30 cellular contexts compared by ENCODE assay signal in the genomic region with DNA sequence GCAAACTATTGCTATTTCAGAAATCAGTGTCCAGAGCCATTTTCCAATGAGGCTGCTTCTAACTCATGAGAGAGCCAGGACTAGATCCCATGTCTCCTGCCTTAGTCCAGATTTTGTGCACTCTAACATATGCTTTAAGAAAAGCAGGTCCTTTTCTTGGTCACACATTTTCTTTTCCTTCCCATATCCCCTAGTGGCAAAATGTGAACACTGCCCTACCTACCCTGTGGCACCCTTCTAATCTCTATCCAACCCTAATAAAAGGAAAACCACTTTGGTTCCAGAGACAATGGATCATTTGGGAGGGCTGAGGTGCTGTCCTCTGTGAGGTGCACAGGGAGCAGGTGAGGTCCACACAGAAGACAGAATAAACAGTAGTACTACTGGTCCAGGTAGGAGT.
DNase-seq lines count a peak whose midpoint lies in the region; ATAC-seq and TF ChIP-seq lines count a peak whose summit lies in the region.
"Had no signal": no experiment of that assay in that cellular context is flagged by ENCODE, and none has a peak within 500 bp of the region (broad histone marks: within the 10 kb centered on the region; RNA-seq: fewer than 3 reads in every experiment).

No MANE protein-coding gene starts in this region.

- H3K4me3 Mint-ChIP-seq in CD8-positive, alpha-beta memory T cell: no peak overlapping the region
- H3K4me3 Mint-ChIP-seq: activated CD4-positive, alpha-beta memory T cell treated with anti-CD3 and anti-CD28 coated beads, Interleukin-2, amount 10 ng/mL, durations not matched to agents 7 days and 5 days; CD4-positive, alpha-beta memory T cell; immature natural killer cell; memory B cell; nephron; T-helper 2 cell treated with Interferon-gamma antibody and Interleukin-4, amounts not matched to agents 5 μg/mL and 100 μg/mL, for 36 hours had no signal

- TF ChIP-seq CTCF in AG04450 (IDR thresholded peaks at IDR 0.05; ENCODE audit: low read depth, low read length): 0 out of 2 replicates have a peak, but pooled peaks have one; percentile 11
- TF ChIP-seq CTCF in OCI-LY3 (IDR thresholded peaks at IDR 0.05; ENCODE audit: low read depth, low read length): peak; percentile 8; the same call in 1 of the 2 replicates
- TF ChIP-seq CTCF in epithelial cell of proximal tubule (conservative IDR thresholded peaks at IDR 0.05; ENCODE audit: low read depth, low read length): peak; percentile 23
- TF ChIP-seq CTCF in omental fat pad (IDR thresholded peaks at IDR 0.05): no peak
- no peak for TF ChIP-seq CTCF in adrenal gland (IDR thresholded peaks at IDR 0.05)

- no peak overlapping the region for H3K27ac Mint-ChIP-seq in CD8-positive, alpha-beta memory T cell
- H3K27ac Mint-ChIP-seq: activated CD4-positive, alpha-beta memory T cell treated with anti-CD3 and anti-CD28 coated beads, Interleukin-2, amount 10 ng/mL, durations not matched to agents 7 days and 5 days; CD4-positive, alpha-beta memory T cell; immature natural killer cell; memory B cell; nephron; T-helper 2 cell treated with Interferon-gamma antibody and Interleukin-4, amounts not matched to agents 5 μg/mL and 100 μg/mL, for 36 hours had no signal

- no peaks in the 10 kb centered on the region for H4K20me1 ChIP-seq in OCI-LY3 (ENCODE audit: insufficient read depth, low read length)

- no peak overlapping the region for H3K4me2 ChIP-seq in OCI-LY3 (ENCODE audit: low read length)
- H3K4me2 ChIP-seq: KMS-11 had no signal

- H3K27ac ChIP-seq in AG04450 (ENCODE audit: low read depth, low read length): no peak overlapping the region
- H3K27ac ChIP-seq in OCI-LY3 (ENCODE audit: low read length): no peak overlapping the region
- no peak overlapping the region for H3K27ac ChIP-seq in CD8-positive, alpha-beta memory T cell (ENCODE audit: low read depth, low read length)
- no peak overlapping the region for H3K27ac ChIP-seq in adrenal gland
- H3K27ac ChIP-seq: HL-60, KMS-11, pancreas, upper lobe of right lung had no signal

- intact Hi-C loops in adrenal gland (cut with DNase I): no loop called here

- H3K79me2 ChIP-seq in OCI-LY3 (ENCODE audit: low read length): no peaks in the 10 kb centered on the region

- H3K27me3 Mint-ChIP-seq in CD8-positive, alpha-beta memory T cell: no peaks in the 10 kb centered on the region
- H3K27me3 Mint-ChIP-seq: activated CD4-positive, alpha-beta memory T cell treated with anti-CD3 and anti-CD28 coated beads, Interleukin-2, amount 10 ng/mL, durations not matched to agents 7 days and 5 days; CD4-positive, alpha-beta memory T cell; memory B cell had no signal

- H3K36me3 ChIP-seq in OCI-LY3 (replicated peaks; ENCODE audit: low read depth, low read length): peaks cover 9% of the 10 kb centered on the region
- H3K36me3 ChIP-seq in CD8-positive, alpha-beta memory T cell (ENCODE audit: insufficient read depth, low read length): no peaks in the 10 kb centered on the region
- H3K36me3 ChIP-seq in adrenal gland (replicated peaks in 1 of 2): no peaks in the 10 kb centered on the region
- H3K36me3 ChIP-seq: pancreas, upper lobe of right lung had no signal

- ATAC-seq in GM18907 (IDR thresholded peaks at IDR 0.05; ENCODE audit: unreplicated experiment) (peak; percentile 40), omental fat pad (ENCODE audit: low FRiP score) (no peak)
- ATAC-seq: pancreas, upper lobe of right lung had no signal

- CTCF ChIA-PET in AG04450 (lab: Charles Lee): no interaction called here
- CTCF ChIA-PET in CD8-positive, alpha-beta memory T cell (lab: Charles Lee): no interaction called here

- H3K27me3 ChIP-seq in AG04450 (ENCODE audit: control insufficient read depth, insufficient read depth, low read length) (no peaks in the 10 kb centered on the region), OCI-LY3 (ENCODE audit: low read depth, low read length) (no peaks in the 10 kb centered on the region), adrenal gland (no peaks in the 10 kb centered on the region)
- no peaks in the 10 kb centered on the region for H3K27me3 ChIP-seq in CD8-positive, alpha-beta memory T cell (ENCODE audit: insufficient read depth, low read length, poor library complexity, severe bottlenecking)
- H3K27me3 ChIP-seq: pancreas, upper lobe of right lung had no signal

- DNase-seq in AG04450 (ENCODE audit: low read depth, low spot score): no peak
- no peak for DNase-seq in epithelial cell of proximal tubule (ENCODE audit: low read depth)
- DNase-seq in stimulated activated CD4-positive, alpha-beta T cell treated with anti-CD3 and anti-CD28 coated beads, Interleukin-4, amount 100 ng/mL, for 24 hours: no peak
- no peak for DNase-seq in omental fat pad (ENCODE audit: low spot score)
- DNase-seq in CD8-positive, alpha-beta memory T cell: no peak
- DNase-seq in adrenal gland: no peak
- DNase-seq: activated CD4-positive, alpha-beta memory T cell treated with anti-CD3 and anti-CD28 coated beads, Interleukin-2, amount 10 ng/mL, durations not matched to agents 7 days and 5 days; activated CD8-positive, alpha-beta memory T cell treated with anti-CD3 and anti-CD28 coated beads, Interleukin-2, amount 50 U/mL, for 4 hours; activated naive CD4-positive, alpha-beta T cell treated with Interleukin-2 at 50 U/mL for 16 hours; AML-193; CD4-positive, alpha-beta memory T cell; EL; GOT3; immature natural killer cell; NCI-H1417 treated with DMSO at 0.1 percent for 48 hours; NCI-H2081 treated with DMSO at 0.1 percent for 48 hours; NCI-H2227 treated with DMSO at 0.1 percent for 48 hours; NCI-H526 treated with DMSO at 0.1 percent for 48 hours; pancreas; retina; SIG-M5; stimulated activated naive CD4-positive, alpha-beta T cell; upper lobe of right lung had no signal

- H3K9me3 ChIP-seq in AG04450 (ENCODE audit: control insufficient read depth, insufficient read depth, low read length) (no peaks in the 10 kb centered on the region), OCI-LY3 (ENCODE audit: insufficient read depth, low read length) (no peaks in the 10 kb centered on the region), adrenal gland (replicated peaks in 1 of 3) (no peaks in the 10 kb centered on the region)
- H3K9me3 ChIP-seq in CD8-positive, alpha-beta memory T cell (ENCODE audit: low read length): no peaks in the 10 kb centered on the region
- H3K9me3 ChIP-seq: pancreas, upper lobe of right lung had no signal

- no peaks in the 10 kb centered on the region for H3K36me3 Mint-ChIP-seq in CD8-positive, alpha-beta memory T cell
- H3K36me3 Mint-ChIP-seq: CD4-positive, alpha-beta memory T cell; memory B cell had no signal

- TF ChIP-seq POLR2A in adrenal gland (IDR thresholded peaks at IDR 0.05): no peak

- H3K4me1 ChIP-seq in OCI-LY3 (ENCODE audit: low read length) (peaks cover 19% of the 10 kb centered on the region), adrenal gland (replicated peaks in 1 of 2) (no peaks in the 10 kb centered on the region)
- H3K4me1 ChIP-seq in CD8-positive, alpha-beta memory T cell (ENCODE audit: insufficient read depth, low read length): no peaks in the 10 kb centered on the region
- H3K4me1 ChIP-seq: pancreas, upper lobe of right lung had no signal

- H3K4me1 Mint-ChIP-seq in CD8-positive, alpha-beta memory T cell: peaks cover 4% of the 10 kb centered on the region in 3 donors
- H3K4me1 Mint-ChIP-seq: activated CD4-positive, alpha-beta memory T cell treated with anti-CD3 and anti-CD28 coated beads, Interleukin-2, amount 10 ng/mL, durations not matched to agents 7 days and 5 days had no signal

- peaks cover 0 to 2% (median 0%) of the 10 kb centered on the region in 5 donors for H3K9me3 Mint-ChIP-seq in CD8-positive, alpha-beta memory T cell
- H3K9me3 Mint-ChIP-seq: activated CD4-positive, alpha-beta memory T cell treated with anti-CD3 and anti-CD28 coated beads, Interleukin-2, amount 10 ng/mL, durations not matched to agents 7 days and 5 days; CD4-positive, alpha-beta memory T cell; immature natural killer cell; T-helper 2 cell treated with Interferon-gamma antibody and Interleukin-4, amounts not matched to agents 5 μg/mL and 100 μg/mL, for 36 hours had no signal

- H3K4me3 ChIP-seq in AG04450 (ENCODE audit: low read depth, low read length) (no peak overlapping the region), OCI-LY3 (ENCODE audit: low read length) (no peak overlapping the region), epithelial cell of proximal tubule (ENCODE audit: low read depth, low read length) (no peak overlapping the region), adrenal gland (no peak overlapping the region)
- H3K4me3 ChIP-seq in CD8-positive, alpha-beta memory T cell (ENCODE audit: low read length): no peak overlapping the region
- H3K4me3 ChIP-seq: pancreas, upper lobe of right lung had no signal

- H2AFZ ChIP-seq in OCI-LY3 (ENCODE audit: low read depth, low read length): no peak overlapping the region

- POLR2A ChIA-PET in AG04450 (lab: Yijun Ruan, JAX): no interaction called here
- POLR2A ChIA-PET in CD8-positive, alpha-beta memory T cell (lab: Charles Lee): no interaction called here

- no peak overlapping the region for H3K9ac ChIP-seq in OCI-LY3 (ENCODE audit: low read length)
- H3K9ac ChIP-seq: KMS-11 had no signal

Comparison
In these comparisons a context has a peak if more than half of its experiments do, and no peak if none do; other contexts are left out.
1. CTCF ChIP-seq: peak in AG04450 (single experiment), OCI-LY3 (single experiment) and epithelial cell of proximal tubule (single experiment); none in omental fat pad (0 of 3) and adrenal gland (0 of 6).